In the genomic region with DNA sequence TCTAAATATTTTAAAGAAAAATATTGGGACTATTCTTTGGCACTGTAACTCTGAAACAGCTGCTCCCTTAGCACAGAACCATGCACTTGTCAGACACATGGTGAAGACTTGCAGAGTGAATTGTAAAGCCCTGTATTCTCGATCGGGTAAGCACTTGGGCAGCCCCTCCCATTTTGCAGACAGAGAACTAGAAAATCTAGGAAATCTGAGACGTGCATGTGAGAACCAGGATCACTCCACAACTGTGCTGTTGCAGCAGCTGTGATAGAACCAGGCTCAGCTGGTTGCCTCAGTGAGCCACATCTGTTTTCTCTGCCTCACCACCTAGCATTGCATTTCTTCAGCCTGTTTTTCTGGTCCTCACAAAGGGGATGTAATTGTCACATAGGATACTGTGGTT, we compare ENCODE assay signal across 21 cellular contexts.
DNase-seq lines count a peak whose midpoint lies in the region.
"Had no signal": no experiment of that assay in that cellular context is flagged by ENCODE, and none has a peak within 500 bp of the region (broad histone marks: within the 10 kb centered on the region; RNA-seq: fewer than 3 reads in every experiment).

No MANE protein-coding gene starts in this region.

- H3K27ac ChIP-seq in layer of hippocampus (ENCODE audit: low read depth, low read length) = peak overlapping the region; percentile 6
- H3K27ac ChIP-seq: RWPE1 had no signal

- H3K27me3 ChIP-seq in layer of hippocampus (ENCODE audit: control insufficient read depth, insufficient read depth, low read length) = no peaks in the 10 kb centered on the region
- H3K27me3 ChIP-seq: MG63 had no signal

- DNase-seq in NCI-H510A treated with DMSO at 0.1 percent for 48 hours (lab: John Stamatoyannopoulos, UW) (peak; percentile 1), NCI-H510A (lab: John Stamatoyannopoulos, UW) (no peak), NCI-H2171 treated with DMSO at 0.1 percent for 48 hours (lab: John Stamatoyannopoulos, UW) (peak; percentile 77), NCI-H1694 treated with DMSO at 0.1 percent for 48 hours (lab: John Stamatoyannopoulos, UW) (no peak), NOMO-1 treated with DMSO at 0.1 percent for 48 hours (lab: John Stamatoyannopoulos, UW; ENCODE audit: unreplicated experiment) (no peak), NOMO-1 (lab: John Stamatoyannopoulos, UW; ENCODE audit: unreplicated experiment in 2 of 2) (no peak)
- DNase-seq: CD4-positive, CD25-positive, alpha-beta regulatory T cell; COR-L47; DMS153; HFFc6; IMR-90; MG63; NCI-H1048; NCI-H1436; NCI-H2081; NCI-H345; NCI-H526 treated with DMSO at 0.1 percent for 48 hours; PC-3; SIG-M5 had no signal

Comparison
In these comparisons a context has a peak if more than half of its experiments do, and no peak if none do; other contexts are left out.
1. DNase-seq: peak in NCI-H510A treated with DMSO at 0.1 percent for 48 hours (single experiment) and NCI-H2171 treated with DMSO at 0.1 percent for 48 hours (single experiment); none in NCI-H510A (single experiment), NCI-H1694 treated with DMSO at 0.1 percent for 48 hours (single experiment), NOMO-1 treated with DMSO at 0.1 percent for 48 hours (single experiment) and NOMO-1 (0 of 2).